Comparison of ENCODE assay signal across 16 cellular contexts in the genomic region with DNA sequence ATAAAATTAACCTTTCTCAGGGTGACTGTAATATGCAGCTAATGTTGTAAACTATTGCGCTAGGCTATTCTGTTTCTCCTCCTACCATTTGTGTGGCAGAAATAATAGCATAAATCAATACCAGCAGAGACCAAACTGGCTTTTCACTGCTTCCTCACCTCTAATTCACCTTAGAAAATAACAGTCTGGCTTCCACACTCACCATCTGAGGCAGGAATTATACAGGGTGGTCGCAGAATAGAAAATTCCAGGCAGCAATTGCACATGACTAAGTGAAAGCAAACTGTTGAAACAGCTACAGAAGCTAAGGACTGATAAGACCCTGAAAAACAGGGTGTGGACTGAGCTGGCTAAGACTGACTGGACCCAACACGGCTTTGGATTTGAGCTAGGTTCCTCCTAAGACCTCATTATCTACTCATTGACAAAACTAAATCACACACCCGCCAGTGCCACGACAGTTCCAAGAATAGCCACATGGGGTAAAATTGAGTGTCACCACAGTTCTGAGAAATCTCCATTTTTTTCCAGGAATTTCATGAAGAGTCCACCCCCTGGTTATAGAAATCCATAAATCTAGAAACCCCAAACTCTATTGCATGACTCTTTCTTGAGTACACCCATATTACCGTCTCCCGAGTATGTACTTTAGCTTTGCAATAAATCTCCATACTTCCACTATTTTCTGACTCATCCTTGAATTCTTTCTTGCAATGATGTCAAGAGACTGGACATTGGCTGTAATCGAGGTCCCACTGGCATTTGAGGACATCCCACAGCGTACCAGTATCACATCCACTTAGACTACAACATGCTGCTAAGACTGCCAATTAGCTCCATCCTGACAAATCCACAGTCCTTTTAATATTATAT.
DNase-seq lines count a peak whose midpoint lies in the region; ATAC-seq and TF ChIP-seq lines count a peak whose summit lies in the region.
"Had no signal": no experiment of that assay in that cellular context is flagged by ENCODE, and none has a peak within 500 bp of the region (broad histone marks: within the 10 kb centered on the region; RNA-seq: fewer than 3 reads in every experiment).

No MANE protein-coding gene starts in this region.

- no peaks in the 10 kb centered on the region for H4K20me1 ChIP-seq in DOHH2 (ENCODE audit: control insufficient read depth, insufficient read depth, low read depth, low read length)
- no peaks in the 10 kb centered on the region for H4K20me1 ChIP-seq in neural cell (ENCODE audit: insufficient read depth)

- no peaks in the 10 kb centered on the region for H3K9me2 ChIP-seq in DOHH2 (replicated peaks; ENCODE audit: control insufficient read depth, low read length)
- no peaks in the 10 kb centered on the region for H3K9me2 ChIP-seq in neural cell (ENCODE audit: insufficient read depth, low read length)

- H2AFZ ChIP-seq in neural cell (ENCODE audit: low read depth, low read length) = no peak overlapping the region

- H3F3A ChIP-seq in DOHH2 (ENCODE audit: control insufficient read depth, insufficient read depth) (no peaks in the 10 kb centered on the region), neural cell (ENCODE audit: insufficient read depth, low read length, poor library complexity, severe bottlenecking) (no peaks in the 10 kb centered on the region)

- peak; percentile 8 for TF ChIP-seq CTCF in DOHH2 (IDR thresholded peaks at IDR 0.05; ENCODE audit: low read depth, low read length, poor library complexity, severe bottlenecking)
- TF ChIP-seq CTCF in WTC11 (IDR thresholded peaks at IDR 0.05) = no peak
- no peak for TF ChIP-seq CTCF in neural cell (IDR thresholded peaks at IDR 0.05; ENCODE audit: poor library complexity, severe bottlenecking)
- TF ChIP-seq CTCF in left lung (IDR thresholded peaks at IDR 0.05) = no peak
- TF ChIP-seq CTCF in Calu3 (IDR thresholded peaks at IDR 0.05; ENCODE audit: unreplicated experiment) = no peak

- no peaks in the 10 kb centered on the region for H3K27me3 Mint-ChIP-seq in WTC11 (ENCODE audit: low read depth)
- H3K27me3 Mint-ChIP-seq in Calu3 (ENCODE audit: unreplicated experiment) = no peaks in the 10 kb centered on the region

- no peaks in the 10 kb centered on the region for H3K9me3 ChIP-seq in DOHH2 (ENCODE audit: control insufficient read depth, insufficient read depth, low read length)
- 0 out of 2 replicates have a peak, but pooled peaks cover 2% of the 10 kb centered on the region for H3K9me3 ChIP-seq in HUES6 (ENCODE audit: control insufficient read depth, insufficient read depth, low read depth, low read length)
- H3K9me3 ChIP-seq in neural cell (ENCODE audit: low read length) = no peaks in the 10 kb centered on the region
- no peaks in the 10 kb centered on the region for H3K9me3 ChIP-seq in left lung

- BruUV-seq in Calu3 (replicated peaks; lab: Mats Ljungman, UMichigan) = no TSS peak

- H3K9ac ChIP-seq in HUES6 (ENCODE audit: low read length) (no peak overlapping the region), neural cell (ENCODE audit: low read length) (no peak overlapping the region)

- H3K27ac Mint-ChIP-seq in WTC11 (no peak overlapping the region), Calu3 (ENCODE audit: unreplicated experiment) (no peak overlapping the region)
- H3K27ac Mint-ChIP-seq: activated CD8-positive, alpha-beta memory T cell treated with anti-CD3 and anti-CD28 coated beads, Interleukin-2, amount 10 ng/mL, durations not matched to agents 7 days and 5 days; T-helper 17 cell had no signal

- H3K4me3 Mint-ChIP-seq in WTC11 (no peak overlapping the region), Calu3 (ENCODE audit: low read depth, unreplicated experiment) (no peak overlapping the region)
- H3K4me3 Mint-ChIP-seq: activated CD8-positive, alpha-beta memory T cell treated with anti-CD3 and anti-CD28 coated beads, Interleukin-2, amount 10 ng/mL, durations not matched to agents 7 days and 5 days; T-helper 17 cell had no signal

- no peak for TF ChIP-seq RAD21 in neural cell (conservative IDR thresholded peaks at IDR 0.05)

- H3K36me3 Mint-ChIP-seq in WTC11 = no peaks in the 10 kb centered on the region
- H3K36me3 Mint-ChIP-seq in Calu3 (ENCODE audit: insufficient read depth, unreplicated experiment) = no peaks in the 10 kb centered on the region
- H3K36me3 Mint-ChIP-seq: activated CD8-positive, alpha-beta memory T cell treated with anti-CD3 and anti-CD28 coated beads, Interleukin-2, amount 10 ng/mL, durations not matched to agents 7 days and 5 days had no signal

- H3K79me2 ChIP-seq in DOHH2 (ENCODE audit: control insufficient read depth, low read length) (no peaks in the 10 kb centered on the region), neural cell (replicated peaks; ENCODE audit: insufficient read depth, low read length) (no peaks in the 10 kb centered on the region)

- no peaks in the 10 kb centered on the region for H3K36me3 ChIP-seq in DOHH2 (ENCODE audit: control insufficient read depth, low read length)
- H3K36me3 ChIP-seq in HUES6 (ENCODE audit: control insufficient read depth, insufficient read depth, low read length) = no peaks in the 10 kb centered on the region
- H3K36me3 ChIP-seq in neural cell (ENCODE audit: insufficient read depth, low read length) = no peaks in the 10 kb centered on the region
- no peaks in the 10 kb centered on the region for H3K36me3 ChIP-seq in left lung

- H3K4me3 ChIP-seq in DOHH2 (ENCODE audit: low read length) = no peak overlapping the region
- no peak overlapping the region for H3K4me3 ChIP-seq in HUES6 (ENCODE audit: low read depth, low read length)
- no peak overlapping the region for H3K4me3 ChIP-seq in neural cell (ENCODE audit: low read length)
- H3K4me3 ChIP-seq in left lung = no peak overlapping the region
- H3K4me3 ChIP-seq: lung had no signal

- ATAC-seq in WTC11 = peak; percentile 62
- no peak for ATAC-seq in left lung
- no peak for ATAC-seq in GM19035 (IDR thresholded peaks at IDR 0.05; ENCODE audit: unreplicated experiment)
- ATAC-seq: activated CD8-positive, alpha-beta memory T cell treated with anti-CD3 and anti-CD28 coated beads, Interleukin-2, amount 10 ng/mL, durations not matched to agents 7 days and 5 days; T-helper 17 cell had no signal

- POLR2A ChIA-PET in WTC11 (lab: Charles Lee) = no interaction called here

- no peak overlapping the region for H3K27ac ChIP-seq in DOHH2 (ENCODE audit: low read depth, low read length)
- H3K27ac ChIP-seq in HUES6 (ENCODE audit: low read depth, low read length) = 0 out of 2 replicates have a peak overlapping the region, but pooled peaks have one; percentile 57
- no peak overlapping the region for H3K27ac ChIP-seq in neural cell (ENCODE audit: low read length)
- H3K27ac ChIP-seq in left lung = no peak overlapping the region

- TF ChIP-seq EP300 in neural cell (conservative IDR thresholded peaks at IDR 0.05; ENCODE audit: poor library complexity, severe bottlenecking) = no peak

- H3K9me3 Mint-ChIP-seq in WTC11 (no peaks in the 10 kb centered on the region), Calu3 (ENCODE audit: low read depth, unreplicated experiment) (no peaks in the 10 kb centered on the region)

- H3K4me1 Mint-ChIP-seq in WTC11 (peaks cover 33% of the 10 kb centered on the region), Calu3 (ENCODE audit: low read depth, unreplicated experiment) (peaks cover 27% of the 10 kb centered on the region)
- H3K4me1 Mint-ChIP-seq: T-helper 17 cell had no signal

- intact Hi-C loops in left lung (cut with DNase I) (no loop called here), Calu3 (cut with micrococcal nuclease; ENCODE audit: unreplicated experiment) (no loop called here)

- H3K4me2 ChIP-seq in DOHH2 (ENCODE audit: low read length) (no peak overlapping the region), neural cell (ENCODE audit: low read length) (no peak overlapping the region)

- CTCF ChIA-PET in WTC11 (lab: Charles Lee) = interaction anchor here (1.0 to 1.2 kb wide), 4 partner anchors 14 to 38 kb away, joined by 3 to 5 read pairs (median 4); no protein-coding TSS in a partner anchor
- CTCF ChIA-PET in Calu3 (lab: Charles Lee) = no interaction called here

- DNase-seq in WTC11 (ENCODE audit: low spot score) (no peak), left lung (no peak), occipital lobe (lab: John Stamatoyannopoulos, UW) (no peak), Calu3 (no peak)
- DNase-seq: activated CD8-positive, alpha-beta memory T cell treated with anti-CD3 and anti-CD28 coated beads, Interleukin-2, amount 10 ng/mL, durations not matched to agents 7 days and 5 days; effector memory CD4-positive, alpha-beta T cell; hypothalamus; MM.1S; posterior cingulate gyrus; stimulated activated naive CD4-positive, alpha-beta T cell treated with Interleukin-2 at 50 U/mL for 16 hours; T-helper 17 cell had no signal

- no peaks in the 10 kb centered on the region for H3K27me3 ChIP-seq in DOHH2 (ENCODE audit: control insufficient read depth, low read length)
- H3K27me3 ChIP-seq in HUES6 (ENCODE audit: control insufficient read depth, insufficient read depth, low read length) = no peaks in the 10 kb centered on the region
- peaks cover 5% of the 10 kb centered on the region for H3K27me3 ChIP-seq in neural cell (ENCODE audit: insufficient read depth, low read depth, low read length)
- H3K27me3 ChIP-seq in left lung = no peaks in the 10 kb centered on the region

- H3K4me1 ChIP-seq in DOHH2 (ENCODE audit: control insufficient read depth, low read length) (0 out of 2 replicates have a peak, but pooled peaks cover 3% of the 10 kb centered on the region), HUES6 (ENCODE audit: control insufficient read depth, insufficient read depth, low read length) (peaks cover 23% of the 10 kb centered on the region), left lung (no peaks in the 10 kb centered on the region)

TF ChIP-seq in WTC11, 78 proteins besides CTCF, POLR2A, EP300 and RAD21 (continues in another document):
- TF ChIP-seq ZBTB21 (CRISPR knock-in tag; IDR thresholded peaks at IDR 0.05; ENCODE audit: borderline replicate concordance) (no peak), NFATC4 (CRISPR knock-in tag; IDR thresholded peaks at IDR 0.05) (no peak), TCF7 (CRISPR knock-in tag; IDR thresholded peaks at IDR 0.05; ENCODE audit: low read depth) (no peak), MXD4 (CRISPR knock-in tag; IDR thresholded peaks at IDR 0.05; ENCODE audit: borderline replicate concordance) (no peak), ZNF219 (CRISPR knock-in tag; IDR thresholded peaks at IDR 0.05; ENCODE audit: borderline replicate concordance) (no peak), IRF2 (CRISPR knock-in tag; IDR thresholded peaks at IDR 0.05; ENCODE audit: borderline replicate concordance, low read depth) (no peak)

TF ChIP-seq in neural cell, 6 proteins besides CTCF, POLR2A, EP300 and RAD21:
- TF ChIP-seq POLR2AphosphoS5 (IDR thresholded peaks at IDR 0.05) (peak; percentile 14), TAF1 (IDR thresholded peaks at IDR 0.05; ENCODE audit: low read depth) (no peak)
TF ChIP-seq in neural cell: peak in this region for 1.
